1 cellular context compared by ENCODE assay signal in genomic region chr10:124739996-124740373, GRCh38.
TF ChIP-seq lines count a peak whose summit lies in the region.

No MANE protein-coding gene starts in this region.

TF ChIP-seq in IMR-90, 13 proteins besides CTCF, POLR2A, EP300 and RAD21 (continued from another document):
- TF ChIP-seq MXI1 (IDR thresholded peaks at IDR 0.05; ENCODE audit: borderline replicate concordance, low read depth, low read length) = no peak
- no peak for TF ChIP-seq FOS (IDR thresholded peaks at IDR 0.05; ENCODE audit: low read depth, low read length)
- TF ChIP-seq RFX5 (IDR thresholded peaks at IDR 0.05; ENCODE audit: low read depth, low read length) = no peak
- no peak for TF ChIP-seq MAFK (IDR thresholded peaks at IDR 0.05; ENCODE audit: low read depth, low read length)
